Comparison of ENCODE assay signal across 16 cellular contexts in the genomic region with DNA sequence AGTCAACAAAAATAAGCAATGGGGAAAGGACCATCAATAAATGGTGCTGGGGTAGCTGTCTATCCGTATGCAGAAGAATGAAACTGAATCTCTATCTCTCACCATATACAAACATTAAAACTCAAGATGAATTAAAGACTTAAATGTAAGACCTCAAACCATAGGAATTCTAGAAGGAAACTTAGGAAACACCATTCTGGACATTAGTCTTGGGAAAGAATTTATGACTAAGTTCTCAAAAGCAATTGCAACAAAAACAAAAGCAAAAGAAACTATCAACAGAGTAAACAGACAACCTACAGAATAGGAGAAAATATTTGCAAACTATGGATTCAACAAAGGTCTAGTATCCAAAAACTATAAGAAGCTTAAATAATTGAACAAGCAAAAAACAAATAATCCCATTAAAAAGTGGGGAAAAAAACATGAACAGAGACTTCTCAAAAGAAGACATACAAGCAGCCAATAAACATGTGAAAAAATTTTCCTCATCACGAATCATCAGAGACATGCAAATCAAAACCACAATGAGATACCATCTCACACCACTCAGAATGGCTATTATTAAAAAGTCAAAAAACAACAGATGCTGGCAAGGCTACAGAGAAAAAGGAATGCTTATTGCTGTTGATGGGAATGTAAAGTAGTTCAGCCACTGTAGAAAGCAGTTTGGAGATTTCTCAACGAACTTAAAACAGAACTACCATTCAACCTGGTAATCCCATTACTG.
A peak's percentile ranks its signal among the peaks of the same experiment; 100 is the strongest.
DNase-seq lines count a peak whose midpoint lies in the region; ATAC-seq, FAIRE-seq and TF ChIP-seq lines count a peak whose summit lies in the region.
"Had no signal": no experiment of that assay in that cellular context is flagged by ENCODE, and none has a peak within 500 bp of the region (broad histone marks: within the 10 kb centered on the region; RNA-seq: fewer than 3 reads in every experiment).

No MANE protein-coding gene starts in this region.

- no peaks in the 10 kb centered on the region for H3K27me3 ChIP-seq in bronchial epithelial cell (ENCODE audit: control insufficient read depth, insufficient read depth, low read length)

- TF ChIP-seq CTCF in bronchial epithelial cell (IDR thresholded peaks at IDR 0.05; ENCODE audit: insufficient read depth, low read length, severe bottlenecking) = no peak

- no peak for FAIRE-seq in bronchial epithelial cell (lab: Jason Lieb, UNC)
- FAIRE-seq: A204.1, GM12892, GM19239 had no signal

- H3K4me3 ChIP-seq in bronchial epithelial cell (ENCODE audit: low read depth, low read length) = no peak overlapping the region

- ATAC-seq in HG02678 (IDR thresholded peaks at IDR 0.05; ENCODE audit: unreplicated experiment) (no peak), HG02571 (IDR thresholded peaks at IDR 0.05; ENCODE audit: unreplicated experiment) (no peak)

- no peaks in the 10 kb centered on the region for H3K36me3 ChIP-seq in bronchial epithelial cell (ENCODE audit: control insufficient read depth, insufficient read depth, low read length)

- DNase-seq in EL (peak; percentile 17), M059J (ENCODE audit: low read depth) (peak; percentile 66), bronchial epithelial cell (ENCODE audit: low read depth) (peak; percentile 59), kidney tubule cell (ENCODE audit: low spot score) (peak; percentile 43), NCI-H187 (lab: John Stamatoyannopoulos, UW) (no peak), superior temporal gyrus (ENCODE audit: extremely low spot score) (no peak)
- DNase-seq: GOT3, MV-4-11, NCI-H1436, NCI-H2081, NCI-H345 had no signal

Comparison
In these comparisons a context has a peak if more than half of its experiments do, and no peak if none do; other contexts are left out.
1. DNase-seq: peak in EL (single experiment), M059J (single experiment), bronchial epithelial cell (single experiment) and kidney tubule cell (single experiment); none in NCI-H187 (0 of 2) and superior temporal gyrus (single experiment).